ENCODE assay signal across 1 cellular context in genomic region chr18:21704603-21705364, GRCh38.
TF ChIP-seq lines count a peak whose summit lies in the region.

ABHD3 (minus strand) TSS chr18:21704774; CDS start chr18:21704665, 109 bp downstream.

TF ChIP-seq in HepG2, 621 proteins besides CTCF, POLR2A, EP300 and RAD21 (continued from another document and continues in another):
- TF ChIP-seq ZNF646 (CRISPR knock-in tag; IDR thresholded peaks at IDR 0.05): no peak
- peak; percentile 38; the same call in 1 of the 2 replicates for TF ChIP-seq ZFX (CRISPR knock-in tag; IDR thresholded peaks at IDR 0.05; ENCODE audit: low read depth)
- peak; percentile 38; the same call in 1 of the 2 replicates for TF ChIP-seq FOXJ3 (CRISPR knock-in tag; IDR thresholded peaks at IDR 0.05; ENCODE audit: borderline replicate concordance)
- TF ChIP-seq PRDM15 (CRISPR knock-in tag; IDR thresholded peaks at IDR 0.05): peak; percentile 25; the same call in 1 of the 2 replicates
- TF ChIP-seq BCL6 (CRISPR knock-in tag; IDR thresholded peaks at IDR 0.05): peak; percentile 22; the same call in 1 of the 2 replicates
- TF ChIP-seq ZNF335 (CRISPR knock-in tag; IDR thresholded peaks at IDR 0.05): no peak
- 0 out of 2 replicates have a peak, but pooled peaks have one; percentile 29 for TF ChIP-seq TSC22D2 (CRISPR knock-in tag; IDR thresholded peaks at IDR 0.05; ENCODE audit: borderline replicate concordance)
- TF ChIP-seq ZNF510 (CRISPR knock-in tag; IDR thresholded peaks at IDR 0.05; ENCODE audit: low read depth): 0 out of 2 replicates have a peak, but pooled peaks have one; percentile 67
- TF ChIP-seq REPIN1 (CRISPR knock-in tag; IDR thresholded peaks at IDR 0.05; ENCODE audit: borderline replicate concordance, low read depth): peak; percentile 47; the same call in 1 of the 2 replicates
- no peak for TF ChIP-seq HDAC6 (IDR thresholded peaks at IDR 0.05; ENCODE audit: low read depth, low read length)
- TF ChIP-seq ZNF451 (CRISPR knock-in tag; IDR thresholded peaks at IDR 0.05): peak; percentile 76; the same call in 1 of the 2 replicates
- TF ChIP-seq ZBTB33 (CRISPR knock-in tag; IDR thresholded peaks at IDR 0.05): peak; percentile 79
- TF ChIP-seq IRF1 (CRISPR knock-in tag; IDR thresholded peaks at IDR 0.05; ENCODE audit: low read depth): no peak
- peak; percentile 54; the same call in 1 of the 2 replicates for TF ChIP-seq NFKB2 (CRISPR knock-in tag; IDR thresholded peaks at IDR 0.05; ENCODE audit: borderline replicate concordance)
- peak; percentile 57; the same call in 1 of the 2 replicates for TF ChIP-seq ZNF275 (CRISPR knock-in tag; IDR thresholded peaks at IDR 0.05; ENCODE audit: borderline replicate concordance)
- peak; percentile 76 for TF ChIP-seq ZNF343 (CRISPR knock-in tag; IDR thresholded peaks at IDR 0.05)
- TF ChIP-seq RXRB (CRISPR knock-in tag; IDR thresholded peaks at IDR 0.05; ENCODE audit: borderline replicate concordance): peak; percentile 38; the same call in 1 of the 2 replicates
- peak; percentile 80; the same call in 1 of the 2 replicates for TF ChIP-seq NFATC3 (CRISPR knock-in tag; IDR thresholded peaks at IDR 0.05)
- TF ChIP-seq ZNF362 (CRISPR knock-in tag; IDR thresholded peaks at IDR 0.05; ENCODE audit: borderline replicate concordance): no peak
- TF ChIP-seq MXD3 (CRISPR knock-in tag; IDR thresholded peaks at IDR 0.05): peak; percentile 61
- TF ChIP-seq HHEX (CRISPR knock-in tag; IDR thresholded peaks at IDR 0.05): no peak
- 0 out of 2 replicates have a peak, but pooled peaks have one; percentile 51 for TF ChIP-seq TOE1 (CRISPR knock-in tag; IDR thresholded peaks at IDR 0.05)
- peak; percentile 61; the same call in 1 of the 2 replicates for TF ChIP-seq ZNF740 (CRISPR knock-in tag; IDR thresholded peaks at IDR 0.05)
- 0 out of 2 replicates have a peak, but pooled peaks have one; percentile 27 for TF ChIP-seq PRDM10 (CRISPR knock-in tag; IDR thresholded peaks at IDR 0.05; ENCODE audit: low read depth)
- TF ChIP-seq ZNF687 (CRISPR knock-in tag; IDR thresholded peaks at IDR 0.05): peak; percentile 97
